8 cellular contexts compared by ENCODE assay signal in the genomic region with DNA sequence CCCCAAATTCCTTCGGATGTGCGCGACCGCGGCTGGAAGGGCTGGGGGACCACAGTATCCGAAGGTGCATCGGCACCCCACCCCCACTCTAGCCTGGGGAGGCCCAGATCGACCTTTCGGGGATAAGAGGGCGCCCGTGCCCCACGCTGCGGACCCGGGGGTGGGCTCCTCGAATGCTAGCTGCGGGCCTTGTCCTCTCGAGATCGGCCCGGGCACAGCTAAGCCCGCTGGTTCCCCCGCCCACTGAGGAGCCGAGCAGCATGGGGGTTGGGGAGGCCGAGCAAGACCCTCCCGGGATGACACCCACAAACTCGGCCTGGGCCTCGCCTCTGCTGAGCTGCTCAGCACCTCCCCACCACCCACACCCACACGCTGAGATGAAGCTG. TPM values are rescaled to one million over a fixed set of nuclear protein-coding genes. Genes with fewer than 3 reads are reported as not detected.
A peak's percentile ranks its signal among the peaks of the same experiment; 100 is the strongest.
DNase-seq lines count a peak whose midpoint lies in the region; ATAC-seq and TF ChIP-seq lines count a peak whose summit lies in the region.

No MANE protein-coding gene starts in this region.

- DNase-seq in stimulated activated CD4-positive, alpha-beta T cell treated with anti-CD3 and anti-CD28 coated beads, Interleukin-4, amount 100 ng/mL, for 1 hour: peak; percentile 32
- no peak for DNase-seq in stimulated activated CD4-positive, alpha-beta T cell treated with anti-CD3 and anti-CD28 coated beads, Interleukin-12 subunit alpha, Interleukin-12 subunit beta, amount 100 ng/mL, for 4 hours
- DNase-seq in mammary epithelial cell (no peak), lung (ENCODE audit: low spot score) (no peak), type B pancreatic cell (ENCODE audit: extremely low spot score, unreplicated experiment) (no peak), NCI-H2107 treated with DMSO at 0.1 percent for 48 hours (lab: John Stamatoyannopoulos, UW; ENCODE audit: unreplicated experiment) (no peak)

- H3K27me3 ChIP-seq in mammary epithelial cell (ENCODE audit: insufficient read depth, low read length) (no peaks in the 10 kb centered on the region), lung (ENCODE audit: control insufficient read depth, insufficient read depth) (no peaks in the 10 kb centered on the region)

- peaks cover 20% of the 10 kb centered on the region for H3K4me1 Mint-ChIP-seq in type B pancreatic cell (ENCODE audit: unreplicated experiment)

- H3K36me3 ChIP-seq in mammary epithelial cell (ENCODE audit: insufficient read depth, low read length) (peaks cover under 1% of the 10 kb centered on the region), lung (ENCODE audit: control insufficient read depth in 2 of 2, insufficient read depth in 2 of 2, low read length in 2 of 2) (no peaks in the 10 kb centered on the region)

- dilution Hi-C loops in mammary epithelial cell (cut with HindIII; ENCODE audit: low sequenced_read_pairs): loop anchor here (5.0 kb wide), 2 partner anchors 45 to 55 kb away; partner anchors contain the start of gene ALDH4A1

- ATAC-seq in lung (ENCODE audit: insufficient read depth, low FRiP score) (no peak), HG03097 (IDR thresholded peaks at IDR 0.05; ENCODE audit: low FRiP score, unreplicated experiment) (no peak), GM21360 (IDR thresholded peaks at IDR 0.05; ENCODE audit: unreplicated experiment) (no peak)

- H3K9ac ChIP-seq in mammary epithelial cell (ENCODE audit: insufficient read depth, low read length): peak overlapping the region; percentile 80

- H3K4me2 ChIP-seq in mammary epithelial cell (ENCODE audit: insufficient read depth, low read depth, low read length): peak overlapping the region; percentile 100

- intact Hi-C loops in mammary epithelial cell (cut with micrococcal nuclease): loop anchor here (2.0 kb wide), 1 partner anchor 42 kb away; no protein-coding TSS in a partner anchor

- peak overlapping the region; percentile 71 for H3K4me3 Mint-ChIP-seq in type B pancreatic cell

- peak overlapping the region; percentile 93 for H2AFZ ChIP-seq in mammary epithelial cell (ENCODE audit: low read depth, low read length)

- no peaks in the 10 kb centered on the region for H3K9me3 ChIP-seq in mammary epithelial cell (replicated peaks; ENCODE audit: insufficient read depth, low read length)
- H3K9me3 ChIP-seq in lung (ENCODE audit: control insufficient read depth in 2 of 2, insufficient read depth in 1 of 2, low read length in 1 of 2): no peaks in the 10 kb centered on the region

- no peaks in the 10 kb centered on the region for H3K36me3 Mint-ChIP-seq in type B pancreatic cell

- H3K4me1 ChIP-seq in mammary epithelial cell (ENCODE audit: insufficient read depth, low read length) (peaks cover 31% of the 10 kb centered on the region), lung (ENCODE audit: control insufficient read depth in 2 of 2, insufficient read depth in 2 of 2, low read length in 2 of 2) (peaks cover 0 to 13% of the 10 kb centered on the region in 2 donors)

- H4K20me1 ChIP-seq in mammary epithelial cell (ENCODE audit: insufficient read depth, low read length): peaks cover 3% of the 10 kb centered on the region

- no peaks in the 10 kb centered on the region for H3K9me3 Mint-ChIP-seq in type B pancreatic cell

- in situ Hi-C loops in mammary epithelial cell (cut with MboI; ENCODE audit: low sequenced_read_pairs in 2 of 2): loop anchor here in 1 of 2 donors (10.0 kb wide), 1 partner anchor 52 kb away; the partner anchor contains the start of gene ALDH4A1

- peak overlapping the region; percentile 66 to 76 (median 76) for H3K4me3 ChIP-seq in mammary epithelial cell (replicated peaks in 1 of 3; ENCODE audit: insufficient read depth in 1 of 3, low read depth in 2 of 3, low read length in 3 of 3)
- peak overlapping the region; percentile 9 for H3K4me3 ChIP-seq in lung

- no peak overlapping the region for H3K27ac Mint-ChIP-seq in type B pancreatic cell

- H3K27ac ChIP-seq in mammary epithelial cell (ENCODE audit: insufficient read depth, low read depth, low read length): peak overlapping the region; percentile 67
- H3K27ac ChIP-seq in lung (ENCODE audit: low read depth in 1 of 2, low read length in 1 of 2): peak overlapping the region in 1 of 2 donors; percentile 1

- WGBS in mammary epithelial cell (ENCODE audit: low coverage, missing lambda C conversion rate): 6% methylated on average over 16 of the region's 27 CpGs
- 8 to 10% methylated on average over 27 of the region's 27 CpGs for WGBS in lung, 2 donors

- CTCF ChIA-PET in mammary epithelial cell (lab: Charles Lee; ENCODE audit: low non-redundant PET): no interaction called here

- H3K27me3 Mint-ChIP-seq in type B pancreatic cell: peaks cover 64% of the 10 kb centered on the region

- TF ChIP-seq CTCF in mammary epithelial cell (conservative IDR thresholded peaks at IDR 0.05 in 1 of 2, IDR thresholded peaks at IDR 0.05 in 1 of 2; ENCODE audit: extremely low read depth in 1 of 2, insufficient read depth in 1 of 2, low read depth in 1 of 2, low read length in 2 of 2) (no peak), lung (IDR thresholded peaks at IDR 0.05; ENCODE audit: control extremely low read depth, extremely low read depth) (no peak), type B pancreatic cell (conservative IDR thresholded peaks at IDR 0.05) (no peak)

- peaks cover 43% of the 10 kb centered on the region for H3K79me2 ChIP-seq in mammary epithelial cell (ENCODE audit: insufficient read depth, low read length)

- no TSS peak for BruUV-seq in mammary epithelial cell (replicated peaks; lab: Mats Ljungman, UMichigan)

RNA-seq across cellular contexts. Expression of gene IFFO2, which starts 0.7 kb away (rescaled TPM):
- total RNA-seq in mammary epithelial cell (100 to 1,000 TPM in 1 of 2 donors, 10 to 100 TPM in 1; 94.8 to 304 TPM), lung (10 to 100 TPM in 1 of 2 donors, 1 to 10 TPM in 1; 8.7 to 18.9 TPM), type B pancreatic cell (ENCODE audit: low replicate concordance) (11.3 and 14.7 TPM in 2 replicates)
- polyA plus RNA-seq in mammary epithelial cell (66.9 TPM), lung (1 to 10 TPM; 7.6 to 8.0 TPM)
- 116 TPM for polyA minus RNA-seq in mammary epithelial cell

RNA-seq across cellular contexts. Expression of gene ALDH4A1, which starts 54.8 kb away (rescaled TPM):
- total RNA-seq in mammary epithelial cell (10 to 100 TPM; 24.0 to 41.4 TPM), lung (10 to 100 TPM in 1 of 2 donors, 1 to 10 TPM in 1; 6.4 to 12.5 TPM), type B pancreatic cell (ENCODE audit: low replicate concordance) (25.6 and 26.7 TPM in 2 replicates)
- polyA plus RNA-seq in mammary epithelial cell (35.3 TPM), lung (10 to 100 TPM in 1 of 2 donors, 1 to 10 TPM in 1; 9.9 to 16.3 TPM)
- 24.8 TPM for polyA minus RNA-seq in mammary epithelial cell
